In genomic region chr18:68991281-68991680, GRCh38 we compare ENCODE assay signal across 11 cellular contexts.
DNase-seq lines count a peak whose midpoint lies in the region; ATAC-seq lines count a peak whose summit lies in the region.
"Had no signal": no experiment of that assay in that cellular context is flagged by ENCODE, and none has a peak within 500 bp of the region (broad histone marks: within the 10 kb centered on the region; RNA-seq: fewer than 3 reads in every experiment).

No MANE protein-coding gene starts in this region.

- DNase-seq in adipocyte (ENCODE audit: low read depth) (peak; percentile 46), putamen (ENCODE audit: low spot score) (peak; percentile 53), GM19240 (ENCODE audit: insufficient read length, low spot score) (no peak), GM19238 (ENCODE audit: insufficient read length, low spot score) (no peak), NCI-H2081 (lab: John Stamatoyannopoulos, UW) (no peak)
- no peak for DNase-seq in central memory CD4-positive, alpha-beta T cell
- DNase-seq: stimulated activated CD4-positive, alpha-beta T cell treated with anti-CD3 and anti-CD28 coated beads, Interleukin-4, amount 100 ng/mL, for 24 hours; WERI-Rb-1 had no signal

- no peak overlapping the region for H3K4me3 ChIP-seq in adipocyte (ENCODE audit: low read length)
- H3K4me3 ChIP-seq: thoracic aorta had no signal

- no peaks in the 10 kb centered on the region for H3K36me3 ChIP-seq in adipocyte (ENCODE audit: control insufficient read depth, insufficient read depth, low read length, severe bottlenecking)
- H3K36me3 ChIP-seq: thoracic aorta, WERI-Rb-1 had no signal

- H3K27me3 ChIP-seq in adipocyte (replicated peaks; ENCODE audit: control insufficient read depth, insufficient read depth, low read length) = peaks cover 3% of the 10 kb centered on the region

- H3K9ac ChIP-seq in adipocyte (ENCODE audit: low read length) = no peak overlapping the region

- peaks cover 12% of the 10 kb centered on the region for H3K4me1 ChIP-seq in adipocyte (ENCODE audit: control insufficient read depth, insufficient read depth, low read length)

- H3K9me3 ChIP-seq in adipocyte (ENCODE audit: control insufficient read depth, low read length) = peaks cover 11% of the 10 kb centered on the region
- H3K9me3 ChIP-seq: thoracic aorta had no signal

- ATAC-seq in GM18867 (IDR thresholded peaks at IDR 0.05; ENCODE audit: unreplicated experiment) = peak; percentile 36
- ATAC-seq in HG02763 (IDR thresholded peaks at IDR 0.05; ENCODE audit: unreplicated experiment) = peak; percentile 47

Comparison
In these comparisons a context has a peak if more than half of its experiments do, and no peak if none do; other contexts are left out.
1. DNase-seq: peak in adipocyte (single experiment) and putamen (single experiment); none in GM19240 (single experiment), central memory CD4-positive, alpha-beta T cell (single experiment), GM19238 (single experiment) and NCI-H2081 (0 of 2).